13 cellular contexts compared by ENCODE assay signal in the genomic region with DNA sequence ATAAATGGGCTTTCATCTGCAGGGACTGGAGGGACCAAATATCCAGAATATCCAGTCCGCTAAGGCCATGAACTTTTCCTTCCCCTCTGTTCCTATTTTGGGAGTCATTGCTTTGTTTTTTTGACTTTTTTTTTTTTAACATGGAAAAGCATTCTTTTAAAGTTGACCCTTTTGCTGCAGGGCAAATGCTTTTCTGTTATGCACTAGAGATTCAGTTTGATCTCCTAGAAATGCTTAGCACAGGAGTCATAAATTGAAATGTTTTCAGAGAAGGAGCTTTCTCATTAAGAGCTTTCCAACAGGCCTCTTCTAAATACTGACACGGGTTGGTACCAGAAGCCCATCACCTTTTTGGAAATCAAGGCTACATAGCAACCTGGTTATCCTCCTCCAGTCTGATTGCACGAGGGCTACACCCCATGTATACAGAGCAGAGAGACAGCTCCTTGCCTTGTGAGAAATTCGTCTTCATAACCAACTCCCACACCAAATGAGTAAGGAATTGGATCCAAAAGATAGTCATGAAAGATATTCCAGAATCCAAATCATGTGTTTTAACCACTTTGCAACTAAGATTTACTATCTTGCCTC.
DNase-seq lines count a peak whose midpoint lies in the region; ATAC-seq, FAIRE-seq and TF ChIP-seq lines count a peak whose summit lies in the region.
"Had no signal": no experiment of that assay in that cellular context is flagged by ENCODE, and none has a peak within 500 bp of the region (broad histone marks: within the 10 kb centered on the region; RNA-seq: fewer than 3 reads in every experiment).

No MANE protein-coding gene starts in this region.

- peak overlapping the region; percentile 71 for H3K9ac ChIP-seq in GM12878 (ENCODE audit: control insufficient read depth, insufficient read depth, low read length)

- H3K27me3 Mint-ChIP-seq in activated T-cell treated with anti-CD3 and anti-CD28 coated beads, Interleukin-2, amount 50 U/mL, for 72 hours (ENCODE audit: low read depth) = no peaks in the 10 kb centered on the region
- no peaks in the 10 kb centered on the region for H3K27me3 Mint-ChIP-seq in activated T-cell treated with anti-CD3 and anti-CD28 coated beads, Interleukin-2, amount 50 U/mL, for 4 hours (ENCODE audit: low read depth)
- no peaks in the 10 kb centered on the region for H3K27me3 Mint-ChIP-seq in mesothelial cell of epicardium (ENCODE audit: low read depth)
- H3K27me3 Mint-ChIP-seq: central memory CD8-positive, alpha-beta T cell had no signal

- no peaks in the 10 kb centered on the region for H3K36me3 Mint-ChIP-seq in activated T-cell treated with anti-CD3 and anti-CD28 coated beads, Interleukin-2, amount 50 U/mL, for 72 hours (ENCODE audit: insufficient read depth in 2 of 2)
- H3K36me3 Mint-ChIP-seq in activated T-cell treated with anti-CD3 and anti-CD28 coated beads, Interleukin-2, amount 50 U/mL, for 4 hours (ENCODE audit: insufficient read depth) = no peaks in the 10 kb centered on the region
- no peaks in the 10 kb centered on the region for H3K36me3 Mint-ChIP-seq in mesothelial cell of epicardium

- RAD21 ChIA-PET in GM12878 (lab: Charles Lee; ENCODE audit: unreplicated experiment) = interaction anchor here (0.6 to 12.9 kb wide), 18 partner anchors 10 to 415 kb away, joined by 3 to 208 read pairs (median 17); a partner anchor contains a TSS

- SMC1A ChIA-PET in GM12878 (lab: Charles Lee; ENCODE audit: uncharacterized antibody, unreplicated experiment) = interaction anchor here (0.5 to 13.3 kb wide), 27 partner anchors 8 to 522 kb away, joined by 3 to 251 read pairs (median 10); a partner anchor contains a TSS

- H3K36me3 ChIP-seq in GM12878 (ENCODE audit: control insufficient read depth in 2 of 2, insufficient read depth in 2 of 2, low read length in 1 of 2) (no peaks in the 10 kb centered on the region), tibial nerve (no peaks in the 10 kb centered on the region)

- peak overlapping the region; percentile 75 for H3K4me2 ChIP-seq in GM12878 (ENCODE audit: control insufficient read depth, insufficient read depth)

- no peaks in the 10 kb centered on the region for H4K20me1 ChIP-seq in GM12878 (ENCODE audit: control insufficient read depth, insufficient read depth)

- peak overlapping the region; percentile 55 for H3K27ac Mint-ChIP-seq in activated T-cell treated with anti-CD3 and anti-CD28 coated beads, Interleukin-2, amount 50 U/mL, for 72 hours
- H3K27ac Mint-ChIP-seq in mesothelial cell of epicardium = peak overlapping the region; percentile 96

- intact Hi-C loops in GM12878 (cut with micrococcal nuclease; ENCODE audit: unreplicated experiment) = loop anchor here (2.0 to 10.0 kb wide), 5 partner anchors 70 to 458 kb away; no protein-coding TSS in a partner anchor

- POLR2A ChIA-PET in GM12878 (lab: Charles Lee) = interaction anchor here (0.7 to 6.9 kb wide), 15 partner anchors 28 to 412 kb away, joined by 3 to 103 read pairs (median 6); a partner anchor contains a TSS

- 38% methylated on average over 4 of the region's 4 CpGs for WGBS in GM12878 (ENCODE audit: insufficient coverage, insufficient replicate concordance, low lambda C conversion rate, missing lambda C conversion rate)
- 43 to 47% methylated on average over 4 of the region's 4 CpGs for WGBS in tibial nerve, 2 donors

- H3K4me3 Mint-ChIP-seq in activated T-cell treated with anti-CD3 and anti-CD28 coated beads, Interleukin-2, amount 50 U/mL, for 72 hours = peak overlapping the region in 1 of 2 donors; percentile 29
- H3K4me3 Mint-ChIP-seq in activated T-cell treated with anti-CD3 and anti-CD28 coated beads, Interleukin-2, amount 50 U/mL, for 4 hours = no peak overlapping the region
- H3K4me3 Mint-ChIP-seq in mesothelial cell of epicardium = no peak overlapping the region
- H3K4me3 Mint-ChIP-seq: central memory CD8-positive, alpha-beta T cell had no signal

- H3K27me3 ChIP-seq in GM12878 (replicated peaks in 1 of 2; ENCODE audit: control insufficient read depth in 2 of 2, insufficient read depth in 2 of 2, low read length in 1 of 2) (no peaks in the 10 kb centered on the region), tibial nerve (no peaks in the 10 kb centered on the region)

- peaks cover 4% of the 10 kb centered on the region for H3K79me2 ChIP-seq in GM12878 (ENCODE audit: control insufficient read depth, insufficient read depth, low read length)

- no peak for FAIRE-seq in GM12878 (lab: Jason Lieb, UNC)

- H3K4me3 ChIP-seq in GM12878 (peak overlapping the region; percentile 42; the same call in 1 of the 2 replicates), tibial nerve (no peak overlapping the region)

- no peaks in the 10 kb centered on the region for H3K9me3 Mint-ChIP-seq in activated T-cell treated with anti-CD3 and anti-CD28 coated beads, Interleukin-2, amount 50 U/mL, for 72 hours
- H3K9me3 Mint-ChIP-seq in activated T-cell treated with anti-CD3 and anti-CD28 coated beads, Interleukin-2, amount 50 U/mL, for 4 hours = no peaks in the 10 kb centered on the region
- H3K9me3 Mint-ChIP-seq in mesothelial cell of epicardium = no peaks in the 10 kb centered on the region
- H3K9me3 Mint-ChIP-seq: central memory CD8-positive, alpha-beta T cell had no signal

- CTCF ChIA-PET in GM12878 (lab: Yijun Ruan, JAX) = interaction anchor here (0.9 to 10.6 kb wide), 6 partner anchors 22 to 153 kb away, joined by 3 to 143 read pairs (median 8); no protein-coding TSS in a partner anchor

- H3K4me1 Mint-ChIP-seq in activated T-cell treated with anti-CD3 and anti-CD28 coated beads, Interleukin-2, amount 50 U/mL, for 72 hours (ENCODE audit: low read depth) = peaks cover 36% of the 10 kb centered on the region
- peaks cover 58% of the 10 kb centered on the region for H3K4me1 Mint-ChIP-seq in activated T-cell treated with anti-CD3 and anti-CD28 coated beads, Interleukin-2, amount 50 U/mL, for 4 hours (ENCODE audit: low read depth)
- peaks cover 72% of the 10 kb centered on the region for H3K4me1 Mint-ChIP-seq in mesothelial cell of epicardium

- in situ Hi-C loops in GM12878 (cut with MboI) = loop anchor here (5.0 kb wide), 1 partner anchor 389 kb away; a partner anchor contains a TSS

- no peak for ATAC-seq in activated T-cell treated with anti-CD3 and anti-CD28 coated beads, Interleukin-2, amount 50 U/mL, for 72 hours (replicated peaks in 1 of 2)
- no peak for ATAC-seq in activated T-cell treated with anti-CD3 and anti-CD28 coated beads, Interleukin-2, amount 50 U/mL, for 4 hours
- ATAC-seq in GM12878 (peak; percentile 15), HG03442 (IDR thresholded peaks at IDR 0.05; ENCODE audit: unreplicated experiment) (no peak)

- no peak for TF ChIP-seq RAD21 in GM12878 (IDR thresholded peaks at IDR 0.05; ENCODE audit: insufficient read depth, low read depth, low read length)

- H3K4me1 ChIP-seq in GM12878 (ENCODE audit: control insufficient read depth, insufficient read depth, low read length) = peaks cover 68% of the 10 kb centered on the region
- peaks cover 0 to 52% (median 22%) of the 10 kb centered on the region in 4 donors for H3K4me1 ChIP-seq in tibial nerve

- no TSS peak for BruUV-seq in GM12878 (replicated peaks; lab: Mats Ljungman, UMichigan)

- TF ChIP-seq CTCF in GM12878 (IDR thresholded peaks at IDR 0.05 in 2 of 3, conservative IDR thresholded peaks at IDR 0.05 in 1 of 3; ENCODE audit: control insufficient read depth in 2 of 3, extremely low read depth in 1 of 3, insufficient read depth in 1 of 3, low read depth in 3 of 3, low read length in 3 of 3) (no peak), mesothelial cell of epicardium (IDR thresholded peaks at IDR 0.05; ENCODE audit: unreplicated experiment) (no peak), tibial nerve (IDR thresholded peaks at IDR 0.05) (no peak)

- no peak overlapping the region for H2AFZ ChIP-seq in GM12878 (ENCODE audit: control insufficient read depth, low read depth, low read length)

- DNase-seq in activated T-cell treated with anti-CD3 and anti-CD28 coated beads, Interleukin-2, amount 50 U/mL, for 72 hours = no peak
- DNase-seq in activated T-cell treated with anti-CD3 and anti-CD28 coated beads, Interleukin-2, amount 50 U/mL, for 4 hours = no peak
- DNase-seq in GM12878 (ENCODE audit: low read depth, low spot score) (no peak), mesothelial cell of epicardium (ENCODE audit: low spot score in 2 of 2, unreplicated experiment in 2 of 2) (no peak), tibial nerve (ENCODE audit: low spot score in 2 of 2) (no peak), DMS79 (lab: John Stamatoyannopoulos, UW) (no peak), RKO (ENCODE audit: low spot score) (no peak)
- DNase-seq: activated CD8-positive, alpha-beta memory T cell treated with anti-CD3 and anti-CD28 coated beads, Interleukin-2, amount 50 U/mL, for 48 hours; NCI-H1048; stimulated activated CD4-positive, alpha-beta T cell treated with anti-CD3 and anti-CD28 coated beads, Interleukin-12 subunit alpha, Interleukin-12 subunit beta, amount 100 ng/mL, for 4 hours; stimulated activated naive CD4-positive, alpha-beta T cell had no signal

- H3K27ac ChIP-seq in GM12878 (ENCODE audit: control insufficient read depth, insufficient read depth) (peak overlapping the region; percentile 100), tibial nerve (peak overlapping the region in 3 of 4 donors; percentile 23 to 48 (median 25))

- peak; percentile 19; the same call in 1 of the 2 replicates for TF ChIP-seq POLR2A in GM12878 (IDR thresholded peaks at IDR 0.05; ENCODE audit: low read depth, low read length)
- TF ChIP-seq POLR2A in tibial nerve (IDR thresholded peaks at IDR 0.05) = no peak

- no peak for TF ChIP-seq EP300 in GM12878 (IDR thresholded peaks at IDR 0.05; ENCODE audit: borderline replicate concordance in 1 of 2, control insufficient read depth in 1 of 2, low read depth in 2 of 2, low read length in 2 of 2)
- no peak for TF ChIP-seq EP300 in tibial nerve (IDR thresholded peaks at IDR 0.05)

- H3K9me3 ChIP-seq in GM12878 (replicated peaks; ENCODE audit: control insufficient read depth, insufficient read depth, low read length) = no peaks in the 10 kb centered on the region; the same call in 2 of the 3 replicates
- H3K9me3 ChIP-seq in tibial nerve = no peaks in the 10 kb centered on the region

TF ChIP-seq in GM12878, 131 proteins besides CTCF, POLR2A, EP300 and RAD21 (continues in another document):
- no peak for TF ChIP-seq KLF5 (IDR thresholded peaks at IDR 0.05; ENCODE audit: partially characterized antibody)
- no peak for TF ChIP-seq TBL1XR1 (IDR thresholded peaks at IDR 0.05; ENCODE audit: low read depth, low read length)
- no peak for TF ChIP-seq SREBF2 (IDR thresholded peaks at IDR 0.05; ENCODE audit: low read length)
